ENCODE assay signal across 7 cellular contexts in genomic region chrX:110654280-110654679, GRCh38.
DNase-seq lines count a peak whose midpoint lies in the region; ATAC-seq, FAIRE-seq and TF ChIP-seq lines count a peak whose summit lies in the region.
"Not testable (repeated sequence)": the region's sequence is repeated elsewhere in the genome, so short reads cannot be mapped to it uniquely, and the experiment has no call there.

No MANE protein-coding gene starts in this region.

- not testable (repeated sequence) for BruUV-seq in IMR-90 (replicated peaks; lab: Mats Ljungman, UMichigan); K562 (replicated peaks; lab: Mats Ljungman, UMichigan)

- not testable (repeated sequence) for H3K36me3 Mint-ChIP-seq in astrocyte (ENCODE audit: low read depth, unreplicated experiment)

- not testable (repeated sequence) for H3K23ac ChIP-seq in IMR-90 (ENCODE audit: low read depth, low read length)

- not testable (repeated sequence) for DNase-seq in A549 (ENCODE audit: low read depth in 1 of 2, low spot score in 1 of 2); IMR-90; astrocyte (ENCODE audit: low read depth); K562 (ENCODE audit: extremely low read depth in 1 of 4, low spot score in 3 of 4)
- peak; percentile 8 for DNase-seq in dedifferentiated amniotic fluid mesenchymal stem cell (ENCODE audit: extremely low spot score)

- not testable (repeated sequence) for H3K9me3 Mint-ChIP-seq in astrocyte (ENCODE audit: unreplicated experiment)

- not testable (repeated sequence) for H3K9me3 ChIP-seq in A549; IMR-90 (ENCODE audit: control insufficient read depth, insufficient read depth, low read length); astrocyte (ENCODE audit: insufficient read depth, low read depth, low read length); K562 (replicated peaks; ENCODE audit: control insufficient read depth, insufficient read depth, low read depth, low read length)

- H2AK5ac ChIP-seq in IMR-90 (ENCODE audit: low read depth, low read length) = not testable (repeated sequence)

- not testable (repeated sequence) for TF ChIP-seq RAD21 in A549 (conservative IDR thresholded peaks at IDR 0.05 in 1 of 2, IDR thresholded peaks at IDR 0.05 in 1 of 2); IMR-90 (IDR thresholded peaks at IDR 0.05; ENCODE audit: low read length); K562 (CRISPR knock-in tag; conservative IDR thresholded peaks at IDR 0.05 in 1 of 2, IDR thresholded peaks at IDR 0.05 in 1 of 2)

- H3K9ac ChIP-seq in IMR-90 (ENCODE audit: low read depth, low read length); astrocyte (ENCODE audit: low read length); K562 (ENCODE audit: insufficient read depth in 1 of 2, low read depth in 2 of 2, low read length in 2 of 2): not testable (repeated sequence)

- not testable (repeated sequence) for H2BK5ac ChIP-seq in IMR-90 (ENCODE audit: low read depth, low read length, poor library complexity, severe bottlenecking)

- not testable (repeated sequence) for H3K4me1 ChIP-seq in A549; IMR-90 (ENCODE audit: control insufficient read depth, insufficient read depth, low read length); astrocyte (ENCODE audit: insufficient read depth, low read length); K562 (replicated peaks in 1 of 2; ENCODE audit: control insufficient read depth in 2 of 2, insufficient read depth in 2 of 2, low read length in 2 of 2)

- TF ChIP-seq CTCF in A549 (IDR thresholded peaks at IDR 0.05); IMR-90 (conservative IDR thresholded peaks at IDR 0.05; ENCODE audit: low read depth, low read length); astrocyte (IDR thresholded peaks at IDR 0.05; ENCODE audit: insufficient read depth, low read depth, low read length); K562 (IDR thresholded peaks at IDR 0.05 in 2 of 3, conservative IDR thresholded peaks at IDR 0.05 in 1 of 3; ENCODE audit: insufficient read depth in 2 of 3, low read depth in 1 of 3, low read length in 3 of 3): not testable (repeated sequence)

- not testable (repeated sequence) for H3K36me3 ChIP-seq in IMR-90 (ENCODE audit: control insufficient read depth, insufficient read depth, low read length); astrocyte (ENCODE audit: insufficient read depth, low read length); K562 (ENCODE audit: control insufficient read depth, insufficient read depth, low read length)

- dilution Hi-C loops in IMR-90 (cut with HindIII; ENCODE audit: low sequenced_read_pairs, unreplicated experiment) = not testable (repeated sequence)

- H2BK15ac ChIP-seq in IMR-90 (ENCODE audit: low read depth, low read length) = not testable (repeated sequence)

- H3K14ac ChIP-seq in IMR-90 (replicated peaks; ENCODE audit: low read depth, low read length) = not testable (repeated sequence)

- H2AK9ac ChIP-seq in IMR-90 (replicated peaks; ENCODE audit: low read depth, low read length, poor library complexity) = not testable (repeated sequence)

- not testable (repeated sequence) for H3K4me3 ChIP-seq in A549; IMR-90 (ENCODE audit: insufficient read depth, low read depth, low read length); astrocyte (ENCODE audit: insufficient read depth, low read depth, low read length); K562

- not testable (repeated sequence) for H3K56ac ChIP-seq in IMR-90 (ENCODE audit: extremely low read depth, insufficient read depth, low read length)

- not testable (repeated sequence) for H2BK120ac ChIP-seq in IMR-90 (ENCODE audit: low read depth, low read length)

- in situ Hi-C loops in IMR-90 (cut with MboI; ENCODE audit: low sequenced_read_pairs) = not testable (repeated sequence)
- in situ Hi-C loops in K562 (cut with MboI) = loop anchor here (25.0 kb wide), 2 partner anchors 192 to 492 kb away; no protein-coding TSS in a partner anchor

- TF ChIP-seq POLR2A in A549 (IDR thresholded peaks at IDR 0.05; ENCODE audit: low read length); IMR-90 (IDR thresholded peaks at IDR 0.05; ENCODE audit: low read depth, low read length); K562 (conservative IDR thresholded peaks at IDR 0.05): not testable (repeated sequence)

- not testable (repeated sequence) for H3K4ac ChIP-seq in IMR-90 (ENCODE audit: low read depth, low read length)

- not testable (repeated sequence) for H3K79me1 ChIP-seq in IMR-90 (ENCODE audit: low read depth in 1 of 2, low read length in 2 of 2)

- ATAC-seq in A549; IMR-90 (ENCODE audit: low read depth); K562: not testable (repeated sequence)

- H3K4me2 ChIP-seq in A549; IMR-90 (ENCODE audit: low read depth, low read length); astrocyte (ENCODE audit: low read length); K562 (ENCODE audit: insufficient read depth, low read length): not testable (repeated sequence)

- not testable (repeated sequence) for H3K27ac ChIP-seq in A549; IMR-90 (ENCODE audit: insufficient read depth, low read length); astrocyte (ENCODE audit: low read depth, low read length); K562 (ENCODE audit: extremely low read depth, low read depth, low read length)

- H3K4me3 Mint-ChIP-seq in astrocyte (ENCODE audit: unreplicated experiment) = not testable (repeated sequence)

- FAIRE-seq in A549 (lab: Jason Lieb, UNC); K562 (lab: Jason Lieb, UNC): not testable (repeated sequence)
- FAIRE-seq in astrocyte (lab: Jason Lieb, UNC) (peak; percentile 73), colon (lab: Jason Lieb, UNC) (peak; percentile 14), islet of Langerhans (lab: Jason Lieb, UNC) (peak; percentile 17)

- not testable (repeated sequence) for H3K18ac ChIP-seq in IMR-90 (ENCODE audit: low read depth, low read length)

- not testable (repeated sequence) for H3K27ac Mint-ChIP-seq in astrocyte (ENCODE audit: unreplicated experiment)

- H4K91ac ChIP-seq in IMR-90 (ENCODE audit: insufficient read depth, low read depth, low read length) = not testable (repeated sequence)

- H4K20me1 ChIP-seq in IMR-90 (ENCODE audit: insufficient read depth, low read length); astrocyte (ENCODE audit: insufficient read depth, low read length); K562 (replicated peaks; ENCODE audit: control insufficient read depth, insufficient read depth, low read length): not testable (repeated sequence)

- H3K27me3 Mint-ChIP-seq in astrocyte (ENCODE audit: low read depth, unreplicated experiment) = not testable (repeated sequence)

- TF ChIP-seq EP300 in A549 (IDR thresholded peaks at IDR 0.05); K562 (IDR thresholded peaks at IDR 0.05; ENCODE audit: low read length): not testable (repeated sequence)

- not testable (repeated sequence) for H3K79me2 ChIP-seq in astrocyte (ENCODE audit: insufficient read depth, low read length); K562 (ENCODE audit: control insufficient read depth, insufficient read depth, low read length)

- CTCF ChIA-PET in A549 (lab: Yijun Ruan, JAX); IMR-90 (lab: Yijun Ruan, JAX); K562 (lab: Yijun Ruan, JAX; ENCODE audit: low intra/inter-chr PET ratio): not testable (repeated sequence)

- intact Hi-C loops in IMR-90 (cut with micrococcal nuclease); K562 (cut with micrococcal nuclease): not testable (repeated sequence)

- H3K4me1 Mint-ChIP-seq in astrocyte (ENCODE audit: low read depth, unreplicated experiment) = not testable (repeated sequence)

- H4K5ac ChIP-seq in IMR-90 (ENCODE audit: low read depth, low read length) = not testable (repeated sequence)

- H3K9me1 ChIP-seq in IMR-90 (ENCODE audit: insufficient read depth, low read length); K562 (ENCODE audit: control insufficient read depth, insufficient read depth, low read length): not testable (repeated sequence)

- not testable (repeated sequence) for H2AFZ ChIP-seq in IMR-90 (replicated peaks; ENCODE audit: low read length, poor library complexity); astrocyte (ENCODE audit: low read depth, low read length); K562 (ENCODE audit: low read depth, low read length)

- not testable (repeated sequence) for H4K8ac ChIP-seq in IMR-90 (ENCODE audit: low read depth in 2 of 2, low read length in 2 of 2)

- not testable (repeated sequence) for H2BK20ac ChIP-seq in IMR-90 (ENCODE audit: low read depth, low read length)

- H3K27me3 ChIP-seq in IMR-90 (ENCODE audit: control insufficient read depth, insufficient read depth, low read length); astrocyte (ENCODE audit: insufficient read depth, low read length); K562 (ENCODE audit: control insufficient read depth in 2 of 2, insufficient read depth in 2 of 2, low read length in 2 of 2): not testable (repeated sequence)

- POLR2A ChIA-PET in A549 (lab: Yijun Ruan, JAX); IMR-90 (lab: Charles Lee; ENCODE audit: unreplicated experiment); K562 (lab: Yijun Ruan, JAX): not testable (repeated sequence)

TF ChIP-seq in A549, 52 proteins besides CTCF, POLR2A, EP300 and RAD21:
- TF ChIP-seq MAFK (IDR thresholded peaks at IDR 0.05; ENCODE audit: partially characterized antibody) = peak; percentile 44

TF ChIP-seq in IMR-90, 13 proteins besides CTCF, POLR2A, EP300 and RAD21:
- peak; percentile 55 for TF ChIP-seq MAFK (IDR thresholded peaks at IDR 0.05; ENCODE audit: low read depth, low read length)

TF ChIP-seq in K562, 482 proteins besides CTCF, POLR2A, EP300 and RAD21:
- TF ChIP-seq ZNF316 (IDR thresholded peaks at IDR 0.05) = peak; percentile 17; the same call in 1 of the 2 replicates
